ENCODE assay signal across 9 cellular contexts in genomic region chr17:43529977-43530302, GRCh38. TPM values are rescaled to one million over a fixed set of nuclear protein-coding genes. Genes with fewer than 3 reads are reported as not detected.
DNase-seq lines count a peak whose midpoint lies in the region; ATAC-seq, FAIRE-seq and TF ChIP-seq lines count a peak whose summit lies in the region.
"Had no signal": no experiment of that assay in that cellular context is flagged by ENCODE, and none has a peak within 500 bp of the region (broad histone marks: within the 10 kb centered on the region; RNA-seq: fewer than 3 reads in every experiment).

No MANE protein-coding gene starts in this region.

- H3K4me1 Mint-ChIP-seq in neural crest cell, result peaks cover 64% of the 10 kb centered on the region

- H3K9me3 Mint-ChIP-seq in neural crest cell, result no peaks in the 10 kb centered on the region

- DNase-seq in cardiac muscle cell (ENCODE audit: low read depth in 1 of 2, low spot score in 1 of 2) (no peak), cardiac septum (ENCODE audit: low spot score) (no peak), esophagus squamous epithelium (lab: John Stamatoyannopoulos, UW) (no peak), neural crest cell (ENCODE audit: low read depth, low spot score) (no peak), NCI-H2107 (lab: John Stamatoyannopoulos, UW) (no peak), activated T-cell treated with anti-CD3 and anti-CD28 coated beads for 4 hours (no peak), HTR-8/SVneo (ENCODE audit: insufficient read length, low spot score) (no peak)
- DNase-seq: T-helper 2 cell had no signal

- TF ChIP-seq POLR2A in esophagus squamous epithelium (IDR thresholded peaks at IDR 0.05), result no peak

- H3K36me3 ChIP-seq in cardiac muscle cell (peaks cover 7% of the 10 kb centered on the region), esophagus squamous epithelium (peaks cover 1 to 42% (median 6%) of the 10 kb centered on the region in 3 donors)

- ATAC-seq in GM19328 (IDR thresholded peaks at IDR 0.05; ENCODE audit: unreplicated experiment), result no peak

- no peaks in the 10 kb centered on the region for H3K9me3 ChIP-seq in cardiac muscle cell (ENCODE audit: low read depth)
- no peaks in the 10 kb centered on the region for H3K9me3 ChIP-seq in esophagus squamous epithelium

- H3K4me3 Mint-ChIP-seq in neural crest cell, result peak overlapping the region; percentile 85

- intact Hi-C loops in cardiac septum (cut with DNase I) (no loop called here), esophagus squamous epithelium (cut with DNase I) (no loop called here)

- H3K4me1 ChIP-seq in cardiac muscle cell (ENCODE audit: low read depth) (peaks cover 15% of the 10 kb centered on the region), esophagus squamous epithelium (peaks cover 11 to 26% (median 14%) of the 10 kb centered on the region in 3 donors)

- TF ChIP-seq CTCF in cardiac muscle cell (IDR thresholded peaks at IDR 0.05; ENCODE audit: low read depth, low read length), result no peak
- TF ChIP-seq CTCF in esophagus squamous epithelium (IDR thresholded peaks at IDR 0.05), result no peak
- TF ChIP-seq CTCF in neural crest cell (conservative IDR thresholded peaks at IDR 0.05), result no peak

- peaks cover 11% of the 10 kb centered on the region for H3K36me3 Mint-ChIP-seq in neural crest cell (ENCODE audit: low read depth)

- peak overlapping the region; percentile 76 for H3K27ac ChIP-seq in cardiac muscle cell
- peak overlapping the region in 3 of 4 donors; percentile 15 to 40 (median 21) for H3K27ac ChIP-seq in esophagus squamous epithelium

- H3K27ac Mint-ChIP-seq in neural crest cell (ENCODE audit: unreplicated experiment), result peak overlapping the region; percentile 95

- WGBS in esophagus squamous epithelium, 2 donors, result 0 to 30% methylated on average over 1 to 3 of the region's 6 CpGs

- H3K4me3 ChIP-seq in cardiac muscle cell, result no peak overlapping the region
- H3K4me3 ChIP-seq in esophagus squamous epithelium, result peak overlapping the region in 1 of 4 donors; percentile 34

- no peaks in the 10 kb centered on the region for H3K27me3 ChIP-seq in cardiac muscle cell
- no peaks in the 10 kb centered on the region for H3K27me3 ChIP-seq in esophagus squamous epithelium

- H3K27me3 Mint-ChIP-seq in neural crest cell (ENCODE audit: low read depth), result peaks cover 4% of the 10 kb centered on the region

- no peak for FAIRE-seq in HTR-8/SVneo (lab: Jason Lieb, UNC)

RNA-seq across cellular contexts. Expression of gene ETV4, which starts 16.2 kb away (rescaled TPM):
- total RNA-seq in cardiac muscle cell (1.3 and 2.4 TPM in 2 replicates), cardiac septum (3.5 TPM), esophagus squamous epithelium (10 to 100 TPM in 1 of 4 donors, 1 to 10 TPM in 3; 3.7 to 11.1 (median 6.9) TPM), neural crest cell (55.0 and 59.6 TPM in 2 replicates)
- polyA plus RNA-seq in cardiac muscle cell, result 1.9 and 2.4 TPM in 2 replicates

RNA-seq across cellular contexts. Expression of gene DHX8, which starts 46.2 kb away (rescaled TPM):
- total RNA-seq in cardiac muscle cell (22.7 and 30.7 TPM in 2 replicates), cardiac septum (32.7 TPM), esophagus squamous epithelium (10 to 100 TPM; 28.1 to 32.3 (median 31.0) TPM), neural crest cell (56.9 and 68.0 TPM in 2 replicates)
- 16.4 and 28.9 TPM in 2 replicates for polyA plus RNA-seq in cardiac muscle cell
